Comparison of ENCODE assay signal across 9 cellular contexts in genomic region chr4:113452868-113453620, GRCh38.
DNase-seq lines count a peak whose midpoint lies in the region; ATAC-seq and TF ChIP-seq lines count a peak whose summit lies in the region.
"Had no signal": no experiment of that assay in that cellular context is flagged by ENCODE, and none has a peak within 500 bp of the region (broad histone marks: within the 10 kb centered on the region; RNA-seq: fewer than 3 reads in every experiment).

No MANE protein-coding gene starts in this region.

- H3K27me3 ChIP-seq in GM23338 (ENCODE audit: insufficient read depth), result no peaks in the 10 kb centered on the region
- no peaks in the 10 kb centered on the region for H3K27me3 ChIP-seq in testis
- H3K27me3 ChIP-seq: esophagus squamous epithelium had no signal

- peak overlapping the region; percentile 91 for H3K27ac Mint-ChIP-seq in GM23338
- H3K27ac Mint-ChIP-seq in naive B cell, result peak overlapping the region; percentile 19 to 82 (median 66)

- TF ChIP-seq CTCF in GM23338 (conservative IDR thresholded peaks at IDR 0.05; ENCODE audit: low read depth in 2 of 2) (no peak), testis (IDR thresholded peaks at IDR 0.05) (no peak)

- ATAC-seq in GM23338 (peak; percentile 93), naive B cell (ENCODE audit: low read depth in 2 of 2) (no peak), left lobe of liver (no peak)

- H3K27me3 Mint-ChIP-seq in GM23338 (ENCODE audit: insufficient read depth, low read depth, poor library complexity) (no peaks in the 10 kb centered on the region), naive B cell (no peaks in the 10 kb centered on the region)

- peak overlapping the region; percentile 6 for H3K4me2 ChIP-seq in GM23338

- no peaks in the 10 kb centered on the region for H4K20me1 ChIP-seq in GM23338 (replicated peaks; ENCODE audit: insufficient read depth)

- no peaks in the 10 kb centered on the region for H3K9me3 Mint-ChIP-seq in GM23338
- no peaks in the 10 kb centered on the region for H3K9me3 Mint-ChIP-seq in naive B cell

- H3K9me2 ChIP-seq in GM23338 (ENCODE audit: insufficient read depth), result no peaks in the 10 kb centered on the region

- no peak overlapping the region for H2AFZ ChIP-seq in GM23338

- 30 to 41% methylated on average over 4 of the region's 4 CpGs for WGBS in testis, 2 donors

- TF ChIP-seq POLR2A in testis (IDR thresholded peaks at IDR 0.05), result no peak

- H3K4me3 ChIP-seq in GM23338 (peak overlapping the region; percentile 16), testis (no peak overlapping the region)
- H3K4me3 ChIP-seq: esophagus squamous epithelium had no signal

- DNase-seq in GM23338 (ENCODE audit: low spot score) (peak; percentile 92), NCI-H1436 (lab: John Stamatoyannopoulos, UW) (peak; percentile 66), dermis blood vessel endothelial cell (peak; percentile 98), naive B cell (no peak), hepatic stellate cell (ENCODE audit: low spot score) (no peak), testis (no peak), left lobe of liver (ENCODE audit: low spot score) (no peak)
- DNase-seq in stimulated activated naive CD4-positive, alpha-beta T cell (lab: John Stamatoyannopoulos, UW), result no peak
- DNase-seq: esophagus squamous epithelium had no signal

- H3F3A ChIP-seq in GM23338 (replicated peaks; ENCODE audit: low read depth), result no peaks in the 10 kb centered on the region

- no peaks in the 10 kb centered on the region for H3K36me3 Mint-ChIP-seq in GM23338 (ENCODE audit: low read depth)
- H3K36me3 Mint-ChIP-seq in naive B cell, result peaks cover 20 to 24% of the 10 kb centered on the region in 2 donors

- H3K9me3 ChIP-seq in testis, result no peaks in the 10 kb centered on the region
- H3K9me3 ChIP-seq: esophagus squamous epithelium had no signal

- H3K79me2 ChIP-seq in GM23338 (replicated peaks; ENCODE audit: insufficient read depth), result no peaks in the 10 kb centered on the region

- H3K4me1 ChIP-seq in GM23338 (ENCODE audit: insufficient read depth) (peaks cover 40% of the 10 kb centered on the region), testis (peaks cover 11% of the 10 kb centered on the region)

- intact Hi-C loops in testis (cut with DNase I; ENCODE audit: low total_unique reads), result no loop called here

- H3K27ac ChIP-seq in GM23338 (ENCODE audit: low read depth) (peak overlapping the region; percentile 70), testis (peak overlapping the region in 1 of 2 donors; percentile 26)

- H3K4me1 Mint-ChIP-seq in GM23338, result peaks cover 43% of the 10 kb centered on the region
- peaks cover 8 to 11% (median 10%) of the 10 kb centered on the region in 3 donors for H3K4me1 Mint-ChIP-seq in naive B cell

- H3K36me3 ChIP-seq in GM23338 (ENCODE audit: insufficient read depth) (no peaks in the 10 kb centered on the region), testis (ENCODE audit: low read depth, missing control alignments) (no peaks in the 10 kb centered on the region)

- H3K4me3 Mint-ChIP-seq in GM23338 (peak overlapping the region; percentile 52), naive B cell (no peak overlapping the region)

TF ChIP-seq in GM23338, 12 proteins besides CTCF, POLR2A, EP300 and RAD21:
- TF ChIP-seq STAT1 (IDR thresholded peaks at IDR 0.05; ENCODE audit: unreplicated experiment), result no peak
- peak; percentile 79 for TF ChIP-seq NANOG (IDR thresholded peaks at IDR 0.05; ENCODE audit: borderline replicate concordance)
- TF ChIP-seq CREB1 (CRISPR knock-in tag; IDR thresholded peaks at IDR 0.05; ENCODE audit: low read depth), result peak; percentile 68
- TF ChIP-seq EZH2 (IDR thresholded peaks at IDR 0.05; ENCODE audit: low read depth, unreplicated experiment), result no peak

Comparison
In these comparisons a context has a peak if more than half of its experiments do, and no peak if none do; other contexts are left out.
1. DNase-seq: peak in GM23338 (single experiment), NCI-H1436 (single experiment) and dermis blood vessel endothelial cell (single experiment); none in naive B cell (single experiment), hepatic stellate cell (single experiment), stimulated activated naive CD4-positive, alpha-beta T cell (0 of 6), testis (single experiment) and left lobe of liver (single experiment).